Comparison of ENCODE assay signal across 1 cellular context in the genomic region with DNA sequence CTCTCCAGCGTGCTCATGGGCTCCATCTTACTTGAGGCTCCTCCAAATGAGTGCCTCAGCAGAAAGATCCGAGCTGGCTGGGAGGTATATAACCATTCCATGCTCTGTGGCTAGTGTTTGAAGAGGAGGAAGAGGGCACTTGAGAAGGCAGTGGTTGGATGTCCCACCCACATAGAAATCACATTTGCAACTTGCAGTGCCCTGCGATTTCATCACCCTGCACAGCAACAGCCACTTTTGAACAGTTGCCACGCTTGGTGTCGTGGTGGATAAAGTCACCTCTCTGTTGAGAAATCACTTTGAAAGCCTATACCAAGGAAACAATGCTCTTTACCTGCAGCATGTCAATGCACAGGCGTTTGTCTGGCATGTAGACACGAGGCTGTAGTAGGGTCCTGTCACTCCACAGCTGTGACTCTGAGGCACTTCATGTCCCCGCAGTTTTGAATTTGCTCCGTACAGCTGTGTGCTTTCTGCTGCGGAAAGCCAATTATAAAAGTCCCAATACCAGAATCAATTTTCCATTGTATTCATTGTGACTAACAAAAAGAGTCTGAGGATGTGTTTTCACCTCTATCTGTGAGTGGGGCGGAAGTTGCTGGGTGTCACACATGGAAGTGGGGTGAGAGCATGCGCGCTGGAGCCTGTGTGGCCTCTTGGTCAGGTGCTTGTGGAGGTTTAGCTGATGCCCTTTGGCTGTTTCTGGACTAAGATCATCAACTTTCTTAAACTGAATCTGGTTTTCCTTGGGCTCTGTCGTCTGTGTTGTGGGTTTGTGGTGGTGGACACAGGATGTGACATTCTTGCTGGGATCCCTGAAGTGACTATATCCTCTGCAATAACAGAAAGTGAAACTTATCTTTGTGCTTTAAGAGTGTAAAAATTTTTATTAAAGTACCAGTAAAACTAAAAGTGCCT.
TF ChIP-seq lines count a peak whose summit lies in the region.

No MANE protein-coding gene starts in this region.

TF ChIP-seq in K562, 482 proteins besides CTCF, POLR2A, EP300 and RAD21 (continued from another document and continues in another):
- TF ChIP-seq, protein P1, sequence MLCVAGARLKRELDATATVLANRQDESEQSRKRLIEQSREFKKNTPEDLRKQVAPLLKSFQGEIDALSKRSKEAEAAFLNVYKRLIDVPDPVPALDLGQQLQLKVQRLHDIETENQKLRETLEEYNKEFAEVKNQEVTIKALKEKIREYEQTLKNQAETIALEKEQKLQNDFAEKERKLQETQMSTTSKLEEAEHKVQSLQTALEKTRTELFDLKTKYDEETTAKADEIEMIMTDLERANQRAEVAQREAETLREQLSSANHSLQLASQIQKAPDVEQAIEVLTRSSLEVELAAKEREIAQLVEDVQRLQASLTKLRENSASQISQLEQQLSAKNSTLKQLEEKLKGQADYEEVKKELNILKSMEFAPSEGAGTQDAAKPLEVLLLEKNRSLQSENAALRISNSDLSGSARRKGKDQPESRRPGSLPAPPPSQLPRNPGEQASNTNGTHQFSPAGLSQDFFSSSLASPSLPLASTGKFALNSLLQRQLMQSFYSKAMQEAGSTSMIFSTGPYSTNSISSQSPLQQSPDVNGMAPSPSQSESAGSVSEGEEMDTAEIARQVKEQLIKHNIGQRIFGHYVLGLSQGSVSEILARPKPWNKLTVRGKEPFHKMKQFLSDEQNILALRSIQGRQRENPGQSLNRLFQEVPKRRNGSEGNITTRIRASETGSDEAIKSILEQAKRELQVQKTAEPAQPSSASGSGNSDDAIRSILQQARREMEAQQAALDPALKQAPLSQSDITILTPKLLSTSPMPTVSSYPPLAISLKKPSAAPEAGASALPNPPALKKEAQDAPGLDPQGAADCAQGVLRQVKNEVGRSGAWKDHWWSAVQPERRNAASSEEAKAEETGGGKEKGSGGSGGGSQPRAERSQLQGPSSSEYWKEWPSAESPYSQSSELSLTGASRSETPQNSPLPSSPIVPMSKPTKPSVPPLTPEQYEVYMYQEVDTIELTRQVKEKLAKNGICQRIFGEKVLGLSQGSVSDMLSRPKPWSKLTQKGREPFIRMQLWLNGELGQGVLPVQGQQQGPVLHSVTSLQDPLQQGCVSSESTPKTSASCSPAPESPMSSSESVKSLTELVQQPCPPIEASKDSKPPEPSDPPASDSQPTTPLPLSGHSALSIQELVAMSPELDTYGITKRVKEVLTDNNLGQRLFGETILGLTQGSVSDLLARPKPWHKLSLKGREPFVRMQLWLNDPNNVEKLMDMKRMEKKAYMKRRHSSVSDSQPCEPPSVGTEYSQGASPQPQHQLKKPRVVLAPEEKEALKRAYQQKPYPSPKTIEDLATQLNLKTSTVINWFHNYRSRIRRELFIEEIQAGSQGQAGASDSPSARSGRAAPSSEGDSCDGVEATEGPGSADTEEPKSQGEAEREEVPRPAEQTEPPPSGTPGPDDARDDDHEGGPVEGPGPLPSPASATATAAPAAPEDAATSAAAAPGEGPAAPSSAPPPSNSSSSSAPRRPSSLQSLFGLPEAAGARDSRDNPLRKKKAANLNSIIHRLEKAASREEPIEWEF (CRISPR knock-in tag; IDR thresholded peaks at IDR 0.05): no peak
- no peak for TF ChIP-seq SUPT5H (IDR thresholded peaks at IDR 0.05)
- peak; percentile 84 to 86 for TF ChIP-seq NRF1 (conservative IDR thresholded peaks at IDR 0.05 in 1 of 2, IDR thresholded peaks at IDR 0.05 in 1 of 2)
- no peak; the same call in 1 of the 2 replicates for TF ChIP-seq MYC (IDR thresholded peaks at IDR 0.05; ENCODE audit: low read depth, low read length)
- no peak for TF ChIP-seq MYC (CRISPR knock-in tag; IDR thresholded peaks at IDR 0.05; ENCODE audit: borderline replicate concordance, low read depth)
- TF ChIP-seq GABPA (tag; conservative IDR thresholded peaks at IDR 0.05; ENCODE audit: low read depth): peak; percentile 72
- TF ChIP-seq, protein P2, sequence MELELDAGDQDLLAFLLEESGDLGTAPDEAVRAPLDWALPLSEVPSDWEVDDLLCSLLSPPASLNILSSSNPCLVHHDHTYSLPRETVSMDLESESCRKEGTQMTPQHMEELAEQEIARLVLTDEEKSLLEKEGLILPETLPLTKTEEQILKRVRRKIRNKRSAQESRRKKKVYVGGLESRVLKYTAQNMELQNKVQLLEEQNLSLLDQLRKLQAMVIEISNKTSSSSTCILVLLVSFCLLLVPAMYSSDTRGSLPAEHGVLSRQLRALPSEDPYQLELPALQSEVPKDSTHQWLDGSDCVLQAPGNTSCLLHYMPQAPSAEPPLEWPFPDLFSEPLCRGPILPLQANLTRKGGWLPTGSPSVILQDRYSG (tag; conservative IDR thresholded peaks at IDR 0.05; ENCODE audit: low read depth): no peak
- no peak for TF ChIP-seq NONO (IDR thresholded peaks at IDR 0.05; ENCODE audit: low read depth in 2 of 2, low read length in 1 of 2)
- no peak for TF ChIP-seq MAFG (tag; conservative IDR thresholded peaks at IDR 0.05)
- peak; percentile 56; the same call in 1 of the 2 replicates for TF ChIP-seq ELF1 (tag; IDR thresholded peaks at IDR 0.05)
- TF ChIP-seq STAT5A (IDR thresholded peaks at IDR 0.05; ENCODE audit: borderline replicate concordance, low read length): no peak
- no peak for TF ChIP-seq SAFB (IDR thresholded peaks at IDR 0.05; ENCODE audit: borderline replicate concordance, low read depth, low read length)
- TF ChIP-seq GTF2E2 (tag; IDR thresholded peaks at IDR 0.05): 0 out of 2 replicates have a peak, but pooled peaks have one; percentile 17
- TF ChIP-seq, protein P3, sequence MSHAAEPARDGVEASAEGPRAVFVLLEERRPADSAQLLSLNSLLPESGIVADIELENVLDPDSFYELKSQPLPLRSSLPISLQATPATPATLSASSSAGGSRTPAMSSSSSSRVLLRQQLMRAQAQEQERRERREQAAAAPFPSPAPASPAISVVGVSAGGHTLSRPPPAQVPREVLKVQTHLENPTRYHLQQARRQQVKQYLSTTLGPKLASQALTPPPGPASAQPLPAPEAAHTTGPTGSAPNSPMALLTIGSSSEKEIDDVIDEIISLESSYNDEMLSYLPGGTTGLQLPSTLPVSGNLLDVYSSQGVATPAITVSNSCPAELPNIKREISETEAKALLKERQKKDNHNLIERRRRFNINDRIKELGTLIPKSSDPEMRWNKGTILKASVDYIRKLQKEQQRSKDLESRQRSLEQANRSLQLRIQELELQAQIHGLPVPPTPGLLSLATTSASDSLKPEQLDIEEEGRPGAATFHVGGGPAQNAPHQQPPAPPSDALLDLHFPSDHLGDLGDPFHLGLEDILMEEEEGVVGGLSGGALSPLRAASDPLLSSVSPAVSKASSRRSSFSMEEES (CRISPR knock-in tag; IDR thresholded peaks at IDR 0.05): no peak
- TF ChIP-seq, protein P4, sequence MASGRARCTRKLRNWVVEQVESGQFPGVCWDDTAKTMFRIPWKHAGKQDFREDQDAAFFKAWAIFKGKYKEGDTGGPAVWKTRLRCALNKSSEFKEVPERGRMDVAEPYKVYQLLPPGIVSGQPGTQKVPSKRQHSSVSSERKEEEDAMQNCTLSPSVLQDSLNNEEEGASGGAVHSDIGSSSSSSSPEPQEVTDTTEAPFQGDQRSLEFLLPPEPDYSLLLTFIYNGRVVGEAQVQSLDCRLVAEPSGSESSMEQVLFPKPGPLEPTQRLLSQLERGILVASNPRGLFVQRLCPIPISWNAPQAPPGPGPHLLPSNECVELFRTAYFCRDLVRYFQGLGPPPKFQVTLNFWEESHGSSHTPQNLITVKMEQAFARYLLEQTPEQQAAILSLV (tag; IDR thresholded peaks at IDR 0.05): no peak
- TF ChIP-seq, protein P5, sequence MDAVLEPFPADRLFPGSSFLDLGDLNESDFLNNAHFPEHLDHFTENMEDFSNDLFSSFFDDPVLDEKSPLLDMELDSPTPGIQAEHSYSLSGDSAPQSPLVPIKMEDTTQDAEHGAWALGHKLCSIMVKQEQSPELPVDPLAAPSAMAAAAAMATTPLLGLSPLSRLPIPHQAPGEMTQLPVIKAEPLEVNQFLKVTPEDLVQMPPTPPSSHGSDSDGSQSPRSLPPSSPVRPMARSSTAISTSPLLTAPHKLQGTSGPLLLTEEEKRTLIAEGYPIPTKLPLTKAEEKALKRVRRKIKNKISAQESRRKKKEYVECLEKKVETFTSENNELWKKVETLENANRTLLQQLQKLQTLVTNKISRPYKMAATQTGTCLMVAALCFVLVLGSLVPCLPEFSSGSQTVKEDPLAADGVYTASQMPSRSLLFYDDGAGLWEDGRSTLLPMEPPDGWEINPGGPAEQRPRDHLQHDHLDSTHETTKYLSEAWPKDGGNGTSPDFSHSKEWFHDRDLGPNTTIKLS (IDR thresholded peaks at IDR 0.05; ENCODE audit: borderline replicate concordance, low read depth): no peak
- no peak for TF ChIP-seq RBM25 (IDR thresholded peaks at IDR 0.05; ENCODE audit: low read depth, low read length, severe bottlenecking)
- no peak for TF ChIP-seq ZNF444 (CRISPR knock-in tag; IDR thresholded peaks at IDR 0.05)
- TF ChIP-seq, protein P6, sequence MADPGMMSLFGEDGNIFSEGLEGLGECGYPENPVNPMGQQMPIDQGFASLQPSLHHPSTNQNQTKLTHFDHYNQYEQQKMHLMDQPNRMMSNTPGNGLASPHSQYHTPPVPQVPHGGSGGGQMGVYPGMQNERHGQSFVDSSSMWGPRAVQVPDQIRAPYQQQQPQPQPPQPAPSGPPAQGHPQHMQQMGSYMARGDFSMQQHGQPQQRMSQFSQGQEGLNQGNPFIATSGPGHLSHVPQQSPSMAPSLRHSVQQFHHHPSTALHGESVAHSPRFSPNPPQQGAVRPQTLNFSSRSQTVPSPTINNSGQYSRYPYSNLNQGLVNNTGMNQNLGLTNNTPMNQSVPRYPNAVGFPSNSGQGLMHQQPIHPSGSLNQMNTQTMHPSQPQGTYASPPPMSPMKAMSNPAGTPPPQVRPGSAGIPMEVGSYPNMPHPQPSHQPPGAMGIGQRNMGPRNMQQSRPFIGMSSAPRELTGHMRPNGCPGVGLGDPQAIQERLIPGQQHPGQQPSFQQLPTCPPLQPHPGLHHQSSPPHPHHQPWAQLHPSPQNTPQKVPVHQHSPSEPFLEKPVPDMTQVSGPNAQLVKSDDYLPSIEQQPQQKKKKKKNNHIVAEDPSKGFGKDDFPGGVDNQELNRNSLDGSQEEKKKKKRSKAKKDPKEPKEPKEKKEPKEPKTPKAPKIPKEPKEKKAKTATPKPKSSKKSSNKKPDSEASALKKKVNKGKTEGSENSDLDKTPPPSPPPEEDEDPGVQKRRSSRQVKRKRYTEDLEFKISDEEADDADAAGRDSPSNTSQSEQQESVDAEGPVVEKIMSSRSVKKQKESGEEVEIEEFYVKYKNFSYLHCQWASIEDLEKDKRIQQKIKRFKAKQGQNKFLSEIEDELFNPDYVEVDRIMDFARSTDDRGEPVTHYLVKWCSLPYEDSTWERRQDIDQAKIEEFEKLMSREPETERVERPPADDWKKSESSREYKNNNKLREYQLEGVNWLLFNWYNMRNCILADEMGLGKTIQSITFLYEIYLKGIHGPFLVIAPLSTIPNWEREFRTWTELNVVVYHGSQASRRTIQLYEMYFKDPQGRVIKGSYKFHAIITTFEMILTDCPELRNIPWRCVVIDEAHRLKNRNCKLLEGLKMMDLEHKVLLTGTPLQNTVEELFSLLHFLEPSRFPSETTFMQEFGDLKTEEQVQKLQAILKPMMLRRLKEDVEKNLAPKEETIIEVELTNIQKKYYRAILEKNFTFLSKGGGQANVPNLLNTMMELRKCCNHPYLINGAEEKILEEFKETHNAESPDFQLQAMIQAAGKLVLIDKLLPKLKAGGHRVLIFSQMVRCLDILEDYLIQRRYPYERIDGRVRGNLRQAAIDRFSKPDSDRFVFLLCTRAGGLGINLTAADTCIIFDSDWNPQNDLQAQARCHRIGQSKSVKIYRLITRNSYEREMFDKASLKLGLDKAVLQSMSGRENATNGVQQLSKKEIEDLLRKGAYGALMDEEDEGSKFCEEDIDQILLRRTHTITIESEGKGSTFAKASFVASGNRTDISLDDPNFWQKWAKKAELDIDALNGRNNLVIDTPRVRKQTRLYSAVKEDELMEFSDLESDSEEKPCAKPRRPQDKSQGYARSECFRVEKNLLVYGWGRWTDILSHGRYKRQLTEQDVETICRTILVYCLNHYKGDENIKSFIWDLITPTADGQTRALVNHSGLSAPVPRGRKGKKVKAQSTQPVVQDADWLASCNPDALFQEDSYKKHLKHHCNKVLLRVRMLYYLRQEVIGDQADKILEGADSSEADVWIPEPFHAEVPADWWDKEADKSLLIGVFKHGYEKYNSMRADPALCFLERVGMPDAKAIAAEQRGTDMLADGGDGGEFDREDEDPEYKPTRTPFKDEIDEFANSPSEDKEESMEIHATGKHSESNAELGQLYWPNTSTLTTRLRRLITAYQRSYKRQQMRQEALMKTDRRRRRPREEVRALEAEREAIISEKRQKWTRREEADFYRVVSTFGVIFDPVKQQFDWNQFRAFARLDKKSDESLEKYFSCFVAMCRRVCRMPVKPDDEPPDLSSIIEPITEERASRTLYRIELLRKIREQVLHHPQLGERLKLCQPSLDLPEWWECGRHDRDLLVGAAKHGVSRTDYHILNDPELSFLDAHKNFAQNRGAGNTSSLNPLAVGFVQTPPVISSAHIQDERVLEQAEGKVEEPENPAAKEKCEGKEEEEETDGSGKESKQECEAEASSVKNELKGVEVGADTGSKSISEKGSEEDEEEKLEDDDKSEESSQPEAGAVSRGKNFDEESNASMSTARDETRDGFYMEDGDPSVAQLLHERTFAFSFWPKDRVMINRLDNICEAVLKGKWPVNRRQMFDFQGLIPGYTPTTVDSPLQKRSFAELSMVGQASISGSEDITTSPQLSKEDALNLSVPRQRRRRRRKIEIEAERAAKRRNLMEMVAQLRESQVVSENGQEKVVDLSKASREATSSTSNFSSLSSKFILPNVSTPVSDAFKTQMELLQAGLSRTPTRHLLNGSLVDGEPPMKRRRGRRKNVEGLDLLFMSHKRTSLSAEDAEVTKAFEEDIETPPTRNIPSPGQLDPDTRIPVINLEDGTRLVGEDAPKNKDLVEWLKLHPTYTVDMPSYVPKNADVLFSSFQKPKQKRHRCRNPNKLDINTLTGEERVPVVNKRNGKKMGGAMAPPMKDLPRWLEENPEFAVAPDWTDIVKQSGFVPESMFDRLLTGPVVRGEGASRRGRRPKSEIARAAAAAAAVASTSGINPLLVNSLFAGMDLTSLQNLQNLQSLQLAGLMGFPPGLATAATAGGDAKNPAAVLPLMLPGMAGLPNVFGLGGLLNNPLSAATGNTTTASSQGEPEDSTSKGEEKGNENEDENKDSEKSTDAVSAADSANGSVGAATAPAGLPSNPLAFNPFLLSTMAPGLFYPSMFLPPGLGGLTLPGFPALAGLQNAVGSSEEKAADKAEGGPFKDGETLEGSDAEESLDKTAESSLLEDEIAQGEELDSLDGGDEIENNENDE (IDR thresholded peaks at IDR 0.05; ENCODE audit: low read depth, low read length): no peak
- TF ChIP-seq NR2C2 (CRISPR knock-in tag; IDR thresholded peaks at IDR 0.05): no peak
- TF ChIP-seq NR2C2 (tag; IDR thresholded peaks at IDR 0.05): peak; percentile 43; the same call in 1 of the 2 replicates
- TF ChIP-seq ZNF830 (CRISPR knock-in tag; IDR thresholded peaks at IDR 0.05): no peak
- no peak for TF ChIP-seq TCF7L2 (IDR thresholded peaks at IDR 0.05; ENCODE audit: low read depth, low read length)
- TF ChIP-seq TEAD2 (tag; IDR thresholded peaks at IDR 0.05): no peak
- TF ChIP-seq SRSF3 (IDR thresholded peaks at IDR 0.05; ENCODE audit: insufficient read depth, low read length): no peak
- TF ChIP-seq ZNF146 (CRISPR knock-in tag; IDR thresholded peaks at IDR 0.05; ENCODE audit: unreplicated experiment): no peak
- TF ChIP-seq, protein P7, sequence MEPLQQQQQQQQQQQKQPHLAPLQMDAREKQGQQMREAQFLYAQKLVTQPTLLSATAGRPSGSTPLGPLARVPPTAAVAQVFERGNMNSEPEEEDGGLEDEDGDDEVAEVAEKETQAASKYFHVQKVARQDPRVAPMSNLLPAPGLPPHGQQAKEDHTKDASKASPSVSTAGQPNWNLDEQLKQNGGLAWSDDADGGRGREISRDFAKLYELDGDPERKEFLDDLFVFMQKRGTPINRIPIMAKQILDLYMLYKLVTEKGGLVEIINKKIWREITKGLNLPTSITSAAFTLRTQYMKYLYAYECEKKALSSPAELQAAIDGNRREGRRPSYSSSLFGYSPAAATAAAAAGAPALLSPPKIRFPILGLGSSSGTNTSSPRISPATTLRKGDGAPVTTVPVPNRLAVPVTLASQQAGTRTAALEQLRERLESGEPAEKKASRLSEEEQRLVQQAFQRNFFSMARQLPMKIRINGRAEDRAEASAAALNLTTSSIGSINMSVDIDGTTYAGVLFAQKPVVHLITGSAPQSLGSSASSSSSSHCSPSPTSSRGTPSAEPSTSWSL (CRISPR knock-in tag; IDR thresholded peaks at IDR 0.05; ENCODE audit: borderline replicate concordance): no peak
- no peak for TF ChIP-seq ZNF785 (CRISPR knock-in tag; IDR thresholded peaks at IDR 0.05)
